In the genomic region with DNA sequence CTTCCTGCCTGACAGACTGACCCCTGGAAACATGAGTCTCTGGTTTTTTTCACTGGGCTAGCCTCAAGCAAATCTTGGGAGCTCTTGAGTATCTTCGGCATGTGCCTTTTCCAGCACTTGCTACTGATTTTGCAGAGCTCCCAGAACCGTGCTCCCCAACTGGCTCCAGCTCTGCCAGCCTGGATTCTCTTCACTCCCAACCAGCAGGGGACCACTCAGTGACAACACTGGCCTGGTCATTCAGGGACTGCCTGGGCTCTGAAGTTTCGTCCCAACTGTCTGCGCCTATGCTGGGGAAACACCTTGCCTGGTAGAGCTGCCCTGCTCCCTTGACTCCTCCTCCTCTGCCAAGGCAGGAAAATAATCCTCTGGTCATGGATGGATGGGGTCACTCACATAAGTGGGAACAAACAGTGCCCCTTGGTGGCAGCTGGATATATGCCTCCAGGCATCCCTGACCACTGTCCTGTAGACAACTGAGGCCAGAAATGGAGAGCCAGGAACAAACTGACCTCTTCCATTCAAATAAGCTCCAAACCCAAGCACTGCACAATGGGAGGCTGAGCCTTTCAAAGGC, we compare ENCODE assay signal across 25 cellular contexts. TPM values are rescaled to one million over a fixed set of nuclear protein-coding genes. Genes with fewer than 3 reads are reported as not detected.
DNase-seq lines count a peak whose midpoint lies in the region; ATAC-seq and TF ChIP-seq lines count a peak whose summit lies in the region.
"Had no signal": no experiment of that assay in that cellular context is flagged by ENCODE, and none has a peak within 500 bp of the region (broad histone marks: within the 10 kb centered on the region; RNA-seq: fewer than 3 reads in every experiment).

No MANE protein-coding gene starts in this region.

- peaks cover 3% of the 10 kb centered on the region; the same call in 1 of the 2 replicates for H3K27me3 Mint-ChIP-seq in HFFc6 (ENCODE audit: insufficient read depth)
- H3K27me3 Mint-ChIP-seq in endodermal cell (ENCODE audit: insufficient read depth), result no peaks in the 10 kb centered on the region

- ATAC-seq in left ventricle myocardium superior (no peak), gastrocnemius medialis (no peak)
- ATAC-seq: CD8-positive, alpha-beta T cell had no signal

- H3K9me3 Mint-ChIP-seq in HFFc6, result no peaks in the 10 kb centered on the region
- no peaks in the 10 kb centered on the region for H3K9me3 Mint-ChIP-seq in endodermal cell
- H3K9me3 Mint-ChIP-seq: CD8-positive, alpha-beta T cell had no signal

- no peak overlapping the region for H2AK5ac ChIP-seq in neuronal stem cell (ENCODE audit: low read depth, low read length)

- no peak overlapping the region for H2BK12ac ChIP-seq in neuronal stem cell (ENCODE audit: low read length)

- peaks cover 42% of the 10 kb centered on the region for H3K36me3 Mint-ChIP-seq in HFFc6 (ENCODE audit: low read depth)
- H3K36me3 Mint-ChIP-seq in endodermal cell (ENCODE audit: low read depth), result peaks cover 56% of the 10 kb centered on the region

- no peak overlapping the region for H2BK120ac ChIP-seq in neuronal stem cell (ENCODE audit: low read depth, low read length)

- no peak overlapping the region for H4K8ac ChIP-seq in neuronal stem cell (ENCODE audit: low read depth, low read length)

- H3K27me3 ChIP-seq in cardiac muscle cell (no peaks in the 10 kb centered on the region), endodermal cell (ENCODE audit: control insufficient read depth, insufficient read depth, low read length, poor library complexity, severe bottlenecking) (no peaks in the 10 kb centered on the region), neuronal stem cell (ENCODE audit: control insufficient read depth in 3 of 3, insufficient read depth in 3 of 3, low read depth in 1 of 3, low read length in 3 of 3) (no peaks in the 10 kb centered on the region), spleen (replicated peaks in 1 of 7) (no peaks in the 10 kb centered on the region), gastrocnemius medialis (no peaks in the 10 kb centered on the region)
- H3K27me3 ChIP-seq: Peyer's patch, SJCRH30 had no signal

- H4K91ac ChIP-seq in neuronal stem cell (ENCODE audit: low read depth, low read length, poor library complexity), result no peak overlapping the region

- H3K9ac ChIP-seq in endodermal cell (ENCODE audit: extremely low read depth, low read length, poor library complexity, severe bottlenecking), result no peak overlapping the region
- H3K9ac ChIP-seq in neuronal stem cell (ENCODE audit: low read depth, low read length, poor library complexity), result peak overlapping the region; percentile 12
- H3K9ac ChIP-seq: GM23248 had no signal

- H3K4me1 Mint-ChIP-seq in HFFc6 (ENCODE audit: low read depth) (peaks cover 13% of the 10 kb centered on the region), endodermal cell (peaks cover 9% of the 10 kb centered on the region)

- H3K4me3 Mint-ChIP-seq in HFFc6 (no peak overlapping the region), endodermal cell (no peak overlapping the region)
- H3K4me3 Mint-ChIP-seq: CD8-positive, alpha-beta T cell had no signal

- no peak overlapping the region for H2BK15ac ChIP-seq in neuronal stem cell (ENCODE audit: low read length)

- TF ChIP-seq CTCF in cardiac muscle cell (IDR thresholded peaks at IDR 0.05; ENCODE audit: low read depth, low read length) (no peak), HFFc6 (IDR thresholded peaks at IDR 0.05) (peak; percentile 27; the same call in 1 of the 2 replicates), endodermal cell (conservative IDR thresholded peaks at IDR 0.05) (peak; percentile 22), spleen (IDR thresholded peaks at IDR 0.05 in 8 of 11, conservative IDR thresholded peaks at IDR 0.05 in 3 of 11) (no peak), gastrocnemius medialis (IDR thresholded peaks at IDR 0.05 in 4 of 5, conservative IDR thresholded peaks at IDR 0.05 in 1 of 5) (no peak)

- intact Hi-C loops in left ventricle myocardium superior (cut with micrococcal nuclease) (no loop called here), spleen (cut with DNase I; ENCODE audit: low total_unique reads) (no loop called here), gastrocnemius medialis (cut with DNase I; ENCODE audit: low total_unique reads) (no loop called here)

- H3K36me3 ChIP-seq in cardiac muscle cell (peaks cover 44% of the 10 kb centered on the region), endodermal cell (ENCODE audit: control insufficient read depth, insufficient read depth, low read length) (peaks cover 65% of the 10 kb centered on the region), neuronal stem cell (replicated peaks in 1 of 2; ENCODE audit: control insufficient read depth in 2 of 2, insufficient read depth in 2 of 2, low read length in 2 of 2) (peaks cover 40 to 73% of the 10 kb centered on the region in 2 donors), spleen (peaks cover 4 to 78% (median 62%) of the 10 kb centered on the region in 6 donors), gastrocnemius medialis (peaks cover 0 to 45% of the 10 kb centered on the region in 2 donors)

- no peak overlapping the region for H3K4me2 ChIP-seq in neuronal stem cell (ENCODE audit: insufficient read depth, low read length, poor library complexity, severe bottlenecking)

- H3K4me3 ChIP-seq in cardiac muscle cell, result no peak overlapping the region
- no peak overlapping the region for H3K4me3 ChIP-seq in endodermal cell (ENCODE audit: low read length)
- H3K4me3 ChIP-seq in neuronal stem cell (ENCODE audit: low read length in 2 of 2), result no peak overlapping the region
- H3K4me3 ChIP-seq in spleen, result no peak overlapping the region
- no peak overlapping the region for H3K4me3 ChIP-seq in gastrocnemius medialis
- H3K4me3 ChIP-seq: GM23248, Peyer's patch, SJCRH30 had no signal

- TF ChIP-seq POLR2A in spleen (IDR thresholded peaks at IDR 0.05) (no peak), gastrocnemius medialis (IDR thresholded peaks at IDR 0.05) (no peak)

- no peak overlapping the region for H2BK5ac ChIP-seq in neuronal stem cell (ENCODE audit: low read length)

- no peak overlapping the region for H3K4ac ChIP-seq in neuronal stem cell (ENCODE audit: low read length)

- no peaks in the 10 kb centered on the region for H3K79me1 ChIP-seq in neuronal stem cell (ENCODE audit: low read depth, low read length)

- no peak overlapping the region for H3K18ac ChIP-seq in neuronal stem cell (ENCODE audit: low read length)

- H3K4me1 ChIP-seq in cardiac muscle cell (ENCODE audit: low read depth), result no peaks in the 10 kb centered on the region
- no peaks in the 10 kb centered on the region for H3K4me1 ChIP-seq in endodermal cell (ENCODE audit: control insufficient read depth, insufficient read depth, low read length)
- H3K4me1 ChIP-seq in neuronal stem cell (ENCODE audit: control insufficient read depth in 2 of 2, insufficient read depth in 1 of 2, low read depth in 1 of 2, low read length in 2 of 2), result peaks cover 5 to 8% of the 10 kb centered on the region in 2 donors
- peaks cover 0 to 61% (median 26%) of the 10 kb centered on the region in 6 donors for H3K4me1 ChIP-seq in spleen
- peaks cover 0 to 7% of the 10 kb centered on the region in 2 donors for H3K4me1 ChIP-seq in gastrocnemius medialis
- H3K4me1 ChIP-seq: SJCRH30 had no signal

- H3K14ac ChIP-seq in neuronal stem cell (ENCODE audit: low read length), result no peak overlapping the region

- in situ Hi-C loops in gastrocnemius medialis (cut with MboI; ENCODE audit: low sequenced_read_pairs in 4 of 4), result no loop called here

- DNase-seq in cardiac muscle cell (ENCODE audit: low read depth in 1 of 2, low spot score in 1 of 2), result no peak
- no peak for DNase-seq in left ventricle myocardium superior
- DNase-seq in HFFc6, result no peak
- DNase-seq in endodermal cell, result no peak
- DNase-seq in neuronal stem cell (ENCODE audit: low spot score), result no peak
- DNase-seq in spleen, result no peak
- no peak for DNase-seq in gastrocnemius medialis
- no peak for DNase-seq in NCI-H1417 treated with DMSO at 0.1 percent for 48 hours (lab: John Stamatoyannopoulos, UW)
- DNase-seq: 8988T; AML-193; C1 segment of cervical spinal cord; CD8-positive, alpha-beta T cell; GM23248; HCEC 1CT; IMR-90; MV-4-11; NCI-H1105 treated with DMSO at 0.1 percent for 48 hours; NCI-H1694; NCI-H2081 treated with DMSO at 0.1 percent for 48 hours; NCI-H2171 treated with DMSO at 0.1 percent for 48 hours; NCI-H524 treated with DMSO at 0.1 percent for 48 hours; Peyer's patch; SJCRH30 had no signal

- no peak overlapping the region for H3K27ac Mint-ChIP-seq in HFFc6
- no peak overlapping the region for H3K27ac Mint-ChIP-seq in endodermal cell
- H3K27ac Mint-ChIP-seq: CD8-positive, alpha-beta T cell had no signal

- no peak overlapping the region for H2AFZ ChIP-seq in neuronal stem cell (ENCODE audit: low read length)
- H2AFZ ChIP-seq: GM23248 had no signal

- 96 to 100% methylated on average over 2 to 4 of the region's 4 CpGs for WGBS in endodermal cell (ENCODE audit: insufficient coverage in 1 of 2, insufficient read length in 1 of 2), 2 experiments
- WGBS in neuronal stem cell (ENCODE audit: extremely low coverage in 2 of 2, insufficient read length in 2 of 2, insufficient replicate concordance in 1 of 2), 2 donors, result no CpG with 5 or more reads among the region's 4 CpGs
- 94 to 96% (median 95%) methylated on average over 4 of the region's 4 CpGs for WGBS in spleen, 5 donors

- H3K23ac ChIP-seq in neuronal stem cell (ENCODE audit: low read depth, low read length, poor library complexity), result peak overlapping the region; percentile 43

- H3K27ac ChIP-seq in cardiac muscle cell (peak overlapping the region; percentile 17), endodermal cell (ENCODE audit: low read depth, low read length) (no peak overlapping the region), neuronal stem cell (replicated peaks; ENCODE audit: low read length) (no peak overlapping the region), spleen (peak overlapping the region in 2 of 8 donors; percentile 4 to 21), gastrocnemius medialis (no peak overlapping the region)
- H3K27ac ChIP-seq: GM23248, Peyer's patch, SJCRH30 had no signal

- H3K9me3 ChIP-seq in cardiac muscle cell (ENCODE audit: low read depth), result no peaks in the 10 kb centered on the region
- no peaks in the 10 kb centered on the region for H3K9me3 ChIP-seq in endodermal cell (ENCODE audit: control insufficient read depth, low read length)
- H3K9me3 ChIP-seq in neuronal stem cell (replicated peaks in 1 of 2; ENCODE audit: control insufficient read depth in 2 of 2, insufficient read depth in 1 of 2, low read depth in 1 of 2, low read length in 2 of 2), result no peaks in the 10 kb centered on the region
- no peaks in the 10 kb centered on the region for H3K9me3 ChIP-seq in spleen
- H3K9me3 ChIP-seq in gastrocnemius medialis, result no peaks in the 10 kb centered on the region
- H3K9me3 ChIP-seq: Peyer's patch, SJCRH30 had no signal

RNA-seq across cellular contexts. Expression of gene POLDIP3, which starts 30.2 kb away (rescaled TPM):
- total RNA-seq in cardiac muscle cell (41.5 and 58.8 TPM in 2 replicates), left ventricle myocardium superior (39.4 TPM), endodermal cell (100 to 1,000 TPM in 1 of 2 donors, 10 to 100 TPM in 1; 81.9 to 102 TPM), spleen (10 to 100 TPM; 37.0 to 64.7 (median 59.2) TPM), gastrocnemius medialis (10 to 100 TPM; 19.7 to 28.7 (median 23.0) TPM)
- polyA plus RNA-seq in cardiac muscle cell (63.1 and 92.3 TPM in 2 replicates), spleen (10 to 100 TPM; 17.5 to 29.4 (median 23.3) TPM)
- 10 to 100 TPM; 54.2 to 63.7 (median 58.1) TPM for total RNA-seq in HFFc6 (2021; fragmentation: NEBNext Ultra II Directional; extraction: Animal tissue kit (Norgen Biotek cat#: 25700))
- 88.4 TPM for polyA plus RNA-seq in endodermal cell (2013, experiment 1 of 2)
- 78.7 TPM for polyA plus RNA-seq in endodermal cell (2013, experiment 2 of 2)
- polyA plus RNA-seq in neuronal stem cell (2013, experiment 1 of 2), result 68.6 TPM
- polyA plus RNA-seq in neuronal stem cell (2013, experiment 2 of 2), result 69.9 TPM

RNA-seq across cellular contexts. Expression of gene SERHL2, which starts 30.7 kb away (rescaled TPM):
- total RNA-seq in cardiac muscle cell, result 3.4 and 5.2 TPM in 2 replicates
- polyA plus RNA-seq in cardiac muscle cell, result 2.7 and 10.8 TPM in 2 replicates
- 1.6 TPM for total RNA-seq in left ventricle myocardium superior
- total RNA-seq in HFFc6 (2021; fragmentation: NEBNext Ultra II Directional; extraction: Animal tissue kit (Norgen Biotek cat#: 25700)), result 1 to 10 TPM; 4.2 to 6.2 (median 4.8) TPM
- 10 to 100 TPM; 12.6 to 12.8 TPM for total RNA-seq in endodermal cell
- 15.3 TPM for polyA plus RNA-seq in endodermal cell (2013, experiment 1 of 2)
- 26.2 TPM for polyA plus RNA-seq in endodermal cell (2013, experiment 2 of 2)
- polyA plus RNA-seq in neuronal stem cell (2013, experiment 1 of 2), result 0.28 TPM
- polyA plus RNA-seq in neuronal stem cell (2013, experiment 2 of 2), result 0.22 TPM
- 1 to 10 TPM; 1.7 to 4.1 (median 3.0) TPM for total RNA-seq in spleen
- polyA plus RNA-seq in spleen, result 1 to 10 TPM; 2.2 to 4.1 (median 2.6) TPM
- total RNA-seq in gastrocnemius medialis, result 10 to 100 TPM in 1 of 4 donors, 1 to 10 TPM in 1, under 1 TPM in 1, not detected in 1; 0.84 to 13.4 (median 1.7) TPM

RNA-seq across cellular contexts. Expression of gene ATP5MGL, which starts 55.9 kb away (rescaled TPM):
- 0.39 TPM in 1 of 2 replicates, not detected in the other for total RNA-seq in cardiac muscle cell
- polyA plus RNA-seq in cardiac muscle cell, result 0.30 and 0.71 TPM in 2 replicates
- total RNA-seq in left ventricle myocardium superior, result 0.55 TPM
- total RNA-seq in HFFc6 (2021; fragmentation: NEBNext Ultra II Directional; extraction: Animal tissue kit (Norgen Biotek cat#: 25700)), result under 1 TPM in 3 of 6 experiments, not detected in 3; 0.26 to 0.64 (median 0.54) TPM
- 1 to 10 TPM in 1 of 2 donors, under 1 TPM in 1; 0.46 to 1.8 TPM for total RNA-seq in endodermal cell
- not detected for polyA plus RNA-seq in endodermal cell (2013, experiment 1 of 2)
- 0.62 TPM for polyA plus RNA-seq in endodermal cell (2013, experiment 2 of 2)
- not detected for polyA plus RNA-seq in neuronal stem cell (2013, experiment 1 of 2)
- polyA plus RNA-seq in neuronal stem cell (2013, experiment 2 of 2), result not detected
- total RNA-seq in spleen, result 1 to 10 TPM in 4 of 7 donors, under 1 TPM in 1, not detected in 2; 0.63 to 1.7 (median 1.1) TPM
- not detected for polyA plus RNA-seq in spleen
- not detected for total RNA-seq in gastrocnemius medialis
- total RNA-seq: Daoy, GM23248, M059J, Peyer's patch had no signal
- polyA plus RNA-seq: GM23248, IMR-90 had no signal

Comparison
In these comparisons a context has a peak if more than half of its experiments do, and no peak if none do; other contexts are left out.
1. CTCF ChIP-seq: peak in HFFc6 (single experiment) and endodermal cell (single experiment); none in cardiac muscle cell (single experiment), spleen (0 of 11) and gastrocnemius medialis (0 of 5).